In genomic region chr6:29943053-29943966, GRCh38 we compare ENCODE assay signal across 8 cellular contexts. TPM values are rescaled to one million over a fixed set of nuclear protein-coding genes. Genes with fewer than 3 reads are reported as not detected.
DNase-seq lines count a peak whose midpoint lies in the region; ATAC-seq and TF ChIP-seq lines count a peak whose summit lies in the region.

No MANE protein-coding gene starts in this region.

- H3K4me3 ChIP-seq in epithelial cell of esophagus (ENCODE audit: low read length): peak overlapping the region; percentile 61
- peak overlapping the region; percentile 58 for H3K4me3 ChIP-seq in neural progenitor cell

- H3K27me3 ChIP-seq in neural progenitor cell: no peaks in the 10 kb centered on the region

- no peaks in the 10 kb centered on the region for H4K20me1 ChIP-seq in neural progenitor cell (ENCODE audit: low read depth)

- peak; percentile 35 for DNase-seq in activated naive CD4-positive, alpha-beta T cell treated with Interleukin-2 at 50 U/mL for 16 hours
- DNase-seq in activated naive CD4-positive, alpha-beta T cell (lab: John Stamatoyannopoulos, UW): no peak
- no peak for DNase-seq in epithelial cell of esophagus (ENCODE audit: low read depth)
- DNase-seq in neural progenitor cell (ENCODE audit: low spot score): no peak
- DNase-seq in cerebellar nuclear complex (lab: John Stamatoyannopoulos, UW): no peak

- H3K9me3 ChIP-seq in neural progenitor cell (ENCODE audit: low read depth): no peaks in the 10 kb centered on the region

- no peak overlapping the region for H2AFZ ChIP-seq in neural progenitor cell (replicated peaks)

- H3K36me3 ChIP-seq in neural progenitor cell: no peaks in the 10 kb centered on the region

- H3K36me3 Mint-ChIP-seq in neural progenitor cell: peaks cover 10% of the 10 kb centered on the region

- peaks cover 16% of the 10 kb centered on the region for H3K4me1 Mint-ChIP-seq in neural progenitor cell

- H3K27me3 Mint-ChIP-seq in neural progenitor cell (ENCODE audit: insufficient read depth, low read depth): peaks cover 10% of the 10 kb centered on the region

- no peaks in the 10 kb centered on the region for H3K9me3 Mint-ChIP-seq in neural progenitor cell

- no peaks in the 10 kb centered on the region for H3F3A ChIP-seq in neural progenitor cell (ENCODE audit: low read depth)

- peak overlapping the region; percentile 37 for H3K9ac ChIP-seq in neural progenitor cell

- peaks cover 6% of the 10 kb centered on the region for H3K79me2 ChIP-seq in neural progenitor cell (ENCODE audit: low read depth)

- H3K4me2 ChIP-seq in neural progenitor cell: peak overlapping the region; percentile 77

- H3K4me3 Mint-ChIP-seq in neural progenitor cell: peak overlapping the region; percentile 89

- no peak overlapping the region for H3K27ac ChIP-seq in neural progenitor cell

- peak; percentile 30 for ATAC-seq in SK-N-SH treated with all-trans-retinoic acid at 6 μM for 48 hours
- no peak for ATAC-seq in GM19463 (IDR thresholded peaks at IDR 0.05; ENCODE audit: unreplicated experiment)
- no peak for ATAC-seq in GM19467 (IDR thresholded peaks at IDR 0.05; ENCODE audit: unreplicated experiment)

- TF ChIP-seq CTCF in epithelial cell of esophagus (IDR thresholded peaks at IDR 0.05; ENCODE audit: insufficient read depth, low read depth, low read length, missing control alignments) (no peak), neural progenitor cell (IDR thresholded peaks at IDR 0.05) (no peak)

- H3K27ac Mint-ChIP-seq in neural progenitor cell: no peak overlapping the region

- peaks cover 5% of the 10 kb centered on the region for H3K4me1 ChIP-seq in neural progenitor cell

TF ChIP-seq in SK-N-SH treated with all-trans-retinoic acid at 6 μM for 48 hours, 23 proteins besides CTCF, POLR2A, EP300 and RAD21:
- no peak for TF ChIP-seq ZNF8 (CRISPR knock-in tag; IDR thresholded peaks at IDR 0.05)
- no peak for TF ChIP-seq ESRRG (CRISPR knock-in tag; IDR thresholded peaks at IDR 0.05)
- no peak for TF ChIP-seq RARB (CRISPR knock-in tag; IDR thresholded peaks at IDR 0.05)
TF ChIP-seq in SK-N-SH treated with all-trans-retinoic acid at 6 μM for 48 hours: peak in this region for 0.

RNA-seq across cellular contexts. Expression of gene HLA-A, which starts 1.0 kb away (rescaled TPM):
- total RNA-seq in neural progenitor cell (ENCODE audit: low replicate concordance): 107 and 278 TPM in 2 replicates
